27 cellular contexts compared by ENCODE assay signal in the genomic region with DNA sequence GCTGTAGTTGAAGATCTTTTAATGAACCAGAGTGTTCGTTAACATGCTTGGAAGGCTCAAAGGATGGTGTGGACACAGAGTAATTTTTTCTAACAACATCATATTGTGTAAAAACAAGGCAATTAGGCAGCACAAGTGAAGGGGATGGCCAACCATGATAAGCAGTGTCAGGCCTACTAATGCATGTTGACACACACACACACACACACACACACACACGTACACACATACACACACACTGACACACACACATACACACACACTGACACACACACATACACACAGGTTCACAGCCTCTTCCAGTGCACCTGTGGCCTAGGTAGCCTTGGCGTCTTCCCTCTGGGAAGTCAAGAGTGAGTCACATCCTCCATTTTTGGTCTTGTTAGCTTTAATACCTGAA. TPM values are rescaled to one million over a fixed set of nuclear protein-coding genes. Genes with fewer than 3 reads are reported as not detected.
A peak's percentile ranks its signal among the peaks of the same experiment; 100 is the strongest.
DNase-seq lines count a peak whose midpoint lies in the region; ATAC-seq, FAIRE-seq and TF ChIP-seq lines count a peak whose summit lies in the region.
"Had no signal": no experiment of that assay in that cellular context is flagged by ENCODE, and none has a peak within 500 bp of the region (broad histone marks: within the 10 kb centered on the region; RNA-seq: fewer than 3 reads in every experiment).

SUPT20HL1 (plus strand) TSS at position 368 of the 400 bp plus-strand sequence. CDS start 2,122 bp downstream, outside the sequence.

- no peaks in the 10 kb centered on the region for H4K20me1 ChIP-seq in osteoblast (ENCODE audit: insufficient read depth, low read length)
- H4K20me1 ChIP-seq: BLaER1 treated with 17β-estradiol and CSF1 and Interleukin-3, amounts not matched to agents 10 nM and 100 nM had no signal

- CTCF ChIA-PET in activated CD4-positive, alpha-beta T cell treated with anti-CD3 and anti-CD28 coated beads, Interleukin-2, amount 10 ng/mL, durations not matched to agents 7 days and 5 days (lab: Charles Lee) = no interaction called here

- no peaks in the 10 kb centered on the region for H3K36me3 ChIP-seq in osteoblast (ENCODE audit: insufficient read depth, low read length)
- no peaks in the 10 kb centered on the region for H3K36me3 ChIP-seq in effector memory CD4-positive, alpha-beta T cell (ENCODE audit: control insufficient read depth, insufficient read depth, low read length)
- H3K36me3 ChIP-seq: BE2C; BLaER1 treated with 17β-estradiol and CSF1 and Interleukin-3, amounts not matched to agents 10 nM and 100 nM had no signal

- peak within 1 kb of the TSS; percentile 22 for H3K27ac Mint-ChIP-seq in activated CD4-positive, alpha-beta T cell treated with anti-CD3 and anti-CD28 coated beads, Interleukin-2, amount 10 ng/mL, durations not matched to agents 7 days and 5 days
- peak within 1 kb of the TSS; percentile 65 for H3K27ac Mint-ChIP-seq in neural crest cell (ENCODE audit: unreplicated experiment)
- peak within 1 kb of the TSS; percentile 71 for H3K27ac Mint-ChIP-seq in stimulated activated naive B cell treated with anti-CD40 and anti-IgM and Interleukin-4, amounts not matched to agents 10 μg/mL and 1 μg/mL and 100 μg/mL, for 72 hours
- H3K27ac Mint-ChIP-seq: CD4-positive, alpha-beta T cell; CD8-positive, alpha-beta memory T cell; GM23338; H9; HFFc6 had no signal

- H3K27me3 Mint-ChIP-seq in activated CD4-positive, alpha-beta T cell treated with anti-CD3 and anti-CD28 coated beads, Interleukin-2, amount 10 ng/mL, durations not matched to agents 7 days and 5 days = no peaks in the 10 kb centered on the region
- no peaks in the 10 kb centered on the region for H3K27me3 Mint-ChIP-seq in neural crest cell (ENCODE audit: low read depth)
- no peaks in the 10 kb centered on the region for H3K27me3 Mint-ChIP-seq in stimulated activated naive B cell treated with anti-CD40 and anti-IgM and Interleukin-4, amounts not matched to agents 10 μg/mL and 1 μg/mL and 100 μg/mL, for 72 hours
- H3K27me3 Mint-ChIP-seq: CD4-positive, alpha-beta T cell had no signal

- POLR2A ChIA-PET in activated CD4-positive, alpha-beta T cell treated with anti-CD3 and anti-CD28 coated beads, Interleukin-2, amount 10 ng/mL, durations not matched to agents 7 days and 5 days (lab: Charles Lee) = no interaction called here

- no peak within 1 kb of the TSS for H3K4me2 ChIP-seq in osteoblast (ENCODE audit: insufficient read depth, low read length)
- H3K4me2 ChIP-seq: BLaER1 treated with 17β-estradiol and CSF1 and Interleukin-3, amounts not matched to agents 10 nM and 100 nM; GM23338 had no signal

- H2AFZ ChIP-seq in osteoblast (ENCODE audit: low read length) = no peak within 1 kb of the TSS
- H2AFZ ChIP-seq: GM23338 had no signal

- TF ChIP-seq CTCF in neural crest cell (conservative IDR thresholded peaks at IDR 0.05) (no peak), osteoblast (IDR thresholded peaks at IDR 0.05; ENCODE audit: extremely low read depth, low read depth, low read length) (no peak)

- peaks cover 8% of the 10 kb centered on the region for H3K4me1 Mint-ChIP-seq in activated CD4-positive, alpha-beta T cell treated with anti-CD3 and anti-CD28 coated beads, Interleukin-2, amount 10 ng/mL, durations not matched to agents 7 days and 5 days
- no peaks in the 10 kb centered on the region for H3K4me1 Mint-ChIP-seq in neural crest cell
- no peaks in the 10 kb centered on the region for H3K4me1 Mint-ChIP-seq in stimulated activated naive B cell treated with anti-CD40 and anti-IgM and Interleukin-4, amounts not matched to agents 10 μg/mL and 1 μg/mL and 100 μg/mL, for 72 hours

- DNase-seq in activated CD4-positive, alpha-beta T cell treated with anti-CD3 and anti-CD28 coated beads, Interleukin-2, amount 10 ng/mL, durations not matched to agents 7 days and 5 days = no peak
- no peak for DNase-seq in activated CD4-positive, alpha-beta T cell treated with anti-CD3 and anti-CD28 coated beads, Interleukin-2, amount 50 U/mL, for 48 hours
- DNase-seq in HTR-8/SVneo (ENCODE audit: insufficient read length, low spot score) (no peak), neural crest cell (ENCODE audit: low read depth, low spot score) (no peak), osteoblast (ENCODE audit: insufficient read length, low spot score, missing footprints) (no peak), SIG-M5 treated with dmso at 0.1 percent for 504 hours (lab: John Stamatoyannopoulos, UW; ENCODE audit: unreplicated experiment) (no peak)
- no peak for DNase-seq in stimulated activated naive B cell treated with anti-CD40 and anti-IgM and Interleukin-4, amounts not matched to agents 10 μg/mL and 1 μg/mL and 100 μg/mL, for 72 hours
- DNase-seq in effector memory CD4-positive, alpha-beta T cell = no peak
- DNase-seq: BE2C; CD4-positive, alpha-beta T cell; CD8-positive, alpha-beta memory T cell; DMS 273 treated with DMSO at 0.1 percent for 48 hours; DMS79; EL; GDM1; H9; HFFc6 had no signal

- H3K4me1 ChIP-seq in osteoblast (ENCODE audit: insufficient read depth, low read length) = peaks cover 5% of the 10 kb centered on the region
- no peaks in the 10 kb centered on the region for H3K4me1 ChIP-seq in effector memory CD4-positive, alpha-beta T cell (ENCODE audit: control insufficient read depth, insufficient read depth, low read length, poor library complexity, severe bottlenecking)
- H3K4me1 ChIP-seq: BE2C had no signal

- no peaks in the 10 kb centered on the region for H3K9me3 Mint-ChIP-seq in activated CD4-positive, alpha-beta T cell treated with anti-CD3 and anti-CD28 coated beads, Interleukin-2, amount 10 ng/mL, durations not matched to agents 7 days and 5 days
- H3K9me3 Mint-ChIP-seq in neural crest cell = peaks cover 3% of the 10 kb centered on the region
- H3K9me3 Mint-ChIP-seq in stimulated activated naive B cell treated with anti-CD40 and anti-IgM and Interleukin-4, amounts not matched to agents 10 μg/mL and 1 μg/mL and 100 μg/mL, for 72 hours = no peaks in the 10 kb centered on the region
- H3K9me3 Mint-ChIP-seq: CD4-positive, alpha-beta T cell; CD8-positive, alpha-beta memory T cell; GM23338; H9; HFFc6 had no signal

- H3K79me2 ChIP-seq in osteoblast (ENCODE audit: insufficient read depth, low read length) = no peaks in the 10 kb centered on the region

- no peak within 1 kb of the TSS for H3K27ac ChIP-seq in osteoblast (ENCODE audit: low read depth, low read length)
- no peak within 1 kb of the TSS for H3K27ac ChIP-seq in effector memory CD4-positive, alpha-beta T cell (ENCODE audit: insufficient read depth, low read length, poor library complexity, severe bottlenecking)
- H3K27ac ChIP-seq: 22Rv1; BLaER1 treated with 17β-estradiol and CSF1 and Interleukin-3, amounts not matched to agents 10 nM and 100 nM had no signal

- H3K36me3 Mint-ChIP-seq in activated CD4-positive, alpha-beta T cell treated with anti-CD3 and anti-CD28 coated beads, Interleukin-2, amount 10 ng/mL, durations not matched to agents 7 days and 5 days (ENCODE audit: low read depth) = no peaks in the 10 kb centered on the region
- no peaks in the 10 kb centered on the region for H3K36me3 Mint-ChIP-seq in neural crest cell (ENCODE audit: low read depth)
- no peaks in the 10 kb centered on the region for H3K36me3 Mint-ChIP-seq in stimulated activated naive B cell treated with anti-CD40 and anti-IgM and Interleukin-4, amounts not matched to agents 10 μg/mL and 1 μg/mL and 100 μg/mL, for 72 hours
- H3K36me3 Mint-ChIP-seq: CD14-positive monocyte; CD8-positive, alpha-beta memory T cell had no signal

- no peaks in the 10 kb centered on the region for H3K27me3 ChIP-seq in osteoblast (ENCODE audit: insufficient read depth, low read length)
- no peaks in the 10 kb centered on the region for H3K27me3 ChIP-seq in effector memory CD4-positive, alpha-beta T cell (replicated peaks; ENCODE audit: control insufficient read depth, insufficient read depth, low read length, poor library complexity, severe bottlenecking)
- H3K27me3 ChIP-seq: BE2C had no signal

- no peak within 1 kb of the TSS for H3K4me3 Mint-ChIP-seq in activated CD4-positive, alpha-beta T cell treated with anti-CD3 and anti-CD28 coated beads, Interleukin-2, amount 10 ng/mL, durations not matched to agents 7 days and 5 days
- H3K4me3 Mint-ChIP-seq in neural crest cell = no peak within 1 kb of the TSS
- H3K4me3 Mint-ChIP-seq in stimulated activated naive B cell treated with anti-CD40 and anti-IgM and Interleukin-4, amounts not matched to agents 10 μg/mL and 1 μg/mL and 100 μg/mL, for 72 hours = no peak within 1 kb of the TSS
- H3K4me3 Mint-ChIP-seq: CD14-positive monocyte; CD4-positive, alpha-beta T cell; CD8-positive, alpha-beta memory T cell; GM23338; H9; HFFc6 had no signal

- no peaks in the 10 kb centered on the region for H3K9me3 ChIP-seq in osteoblast (ENCODE audit: low read depth, low read length)
- no peaks in the 10 kb centered on the region for H3K9me3 ChIP-seq in effector memory CD4-positive, alpha-beta T cell (ENCODE audit: control insufficient read depth, low read length)
- H3K9me3 ChIP-seq: BE2C had no signal

- peak; percentile 99 for FAIRE-seq in HTR-8/SVneo (lab: Jason Lieb, UNC)
- FAIRE-seq: A204.1, D721Med, GM12878, GM18507 had no signal

- no peak for ATAC-seq in stimulated activated naive B cell treated with anti-CD40 and anti-IgM and Interleukin-4, amounts not matched to agents 10 μg/mL and 1 μg/mL and 100 μg/mL, for 72 hours (replicated peaks)
- ATAC-seq: GM12878, GM23338, HCT116 had no signal

- H3K4me3 ChIP-seq in osteoblast (ENCODE audit: insufficient read depth, low read length) = no peak within 1 kb of the TSS
- H3K4me3 ChIP-seq in effector memory CD4-positive, alpha-beta T cell (ENCODE audit: insufficient read depth, low read depth, low read length, poor library complexity, severe bottlenecking) = no peak within 1 kb of the TSS
- H3K4me3 ChIP-seq: BLaER1 treated with 17β-estradiol and CSF1 and Interleukin-3, amounts not matched to agents 10 nM and 100 nM; GM12878; GM23338 had no signal

RNA-seq across cellular contexts. Expression of gene SUPT20HL1, which starts in this region (rescaled TPM):
- not detected for total RNA-seq in activated CD4-positive, alpha-beta T cell treated with anti-CD3 and anti-CD28 coated beads, Interleukin-2, amount 10 ng/mL, durations not matched to agents 7 days and 5 days
- total RNA-seq in neural crest cell = not detected in 2 replicates
- not detected in 2 replicates for total RNA-seq in osteoblast
- total RNA-seq: CD4-positive, alpha-beta T cell; CD8-positive, alpha-beta memory T cell; GM12878; GM23338; H4; H9; HFFc6 had no signal
